2 cellular contexts compared by ENCODE assay signal in genomic region chr13:45331123-45331619, GRCh38.
A peak's percentile ranks its signal among the peaks of the same experiment; 100 is the strongest.
TF ChIP-seq lines count a peak whose summit lies in the region.

No MANE protein-coding gene starts in this region.

TF ChIP-seq in HepG2, 621 proteins besides CTCF, POLR2A, EP300 and RAD21:
- TF ChIP-seq POLR2G (IDR thresholded peaks at IDR 0.05; ENCODE audit: low read depth, low read length) (peak; percentile 53; the same call in 1 of the 2 replicates), POLR2AphosphoS5 (IDR thresholded peaks at IDR 0.05; ENCODE audit: low read depth, low read length) (peak; percentile 67), MBD4 (IDR thresholded peaks at IDR 0.05; ENCODE audit: borderline replicate concordance, low read length) (peak; percentile 20; the same call in 1 of the 2 replicates), RBM22 (optimal IDR thresholded peaks at IDR 0.05; ENCODE audit: low read length) (peak; percentile 85), YY1 (IDR thresholded peaks at IDR 0.05; ENCODE audit: insufficient read depth, insufficient replicate concordance, low read depth, low read length) (no peak), FOXK2 (IDR thresholded peaks at IDR 0.05) (no peak)
- TF ChIP-seq, protein P1, sequence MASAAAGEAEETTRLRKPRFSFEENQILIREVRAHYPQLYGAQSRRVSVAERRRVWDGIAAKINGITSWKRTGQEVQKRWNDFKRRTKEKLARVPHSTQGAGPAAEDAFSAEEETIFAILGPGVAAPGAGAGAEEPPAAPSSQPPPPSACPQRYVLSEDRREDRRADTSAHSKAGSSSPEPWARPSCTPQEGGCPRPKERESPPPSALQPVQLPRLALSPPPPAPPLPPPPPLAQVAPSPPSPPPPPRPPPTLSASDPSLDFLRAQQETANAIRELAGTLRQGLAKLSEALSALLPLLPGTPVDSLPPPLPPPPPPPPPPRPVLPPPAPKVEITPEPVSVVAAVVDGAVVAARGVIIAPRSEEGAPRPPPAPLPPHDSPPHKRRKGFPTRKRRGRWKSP (CRISPR knock-in tag; IDR thresholded peaks at IDR 0.05): no peak
- TF ChIP-seq, protein P2, sequence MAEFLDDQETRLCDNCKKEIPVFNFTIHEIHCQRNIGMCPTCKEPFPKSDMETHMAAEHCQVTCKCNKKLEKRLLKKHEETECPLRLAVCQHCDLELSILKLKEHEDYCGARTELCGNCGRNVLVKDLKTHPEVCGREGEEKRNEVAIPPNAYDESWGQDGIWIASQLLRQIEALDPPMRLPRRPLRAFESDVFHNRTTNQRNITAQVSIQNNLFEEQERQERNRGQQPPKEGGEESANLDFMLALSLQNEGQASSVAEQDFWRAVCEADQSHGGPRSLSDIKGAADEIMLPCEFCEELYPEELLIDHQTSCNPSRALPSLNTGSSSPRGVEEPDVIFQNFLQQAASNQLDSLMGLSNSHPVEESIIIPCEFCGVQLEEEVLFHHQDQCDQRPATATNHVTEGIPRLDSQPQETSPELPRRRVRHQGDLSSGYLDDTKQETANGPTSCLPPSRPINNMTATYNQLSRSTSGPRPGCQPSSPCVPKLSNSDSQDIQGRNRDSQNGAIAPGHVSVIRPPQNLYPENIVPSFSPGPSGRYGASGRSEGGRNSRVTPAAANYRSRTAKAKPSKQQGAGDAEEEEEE (CRISPR knock-in tag; IDR thresholded peaks at IDR 0.05; ENCODE audit: borderline replicate concordance): no peak

TF ChIP-seq in endothelial cell of umbilical vein, 7 proteins besides CTCF, POLR2A, EP300 and RAD21:
- TF ChIP-seq MAX (IDR thresholded peaks at IDR 0.05; ENCODE audit: insufficient read depth, insufficient read length) (no peak), POLR2AphosphoS5 (IDR thresholded peaks at IDR 0.05; ENCODE audit: insufficient read depth, low read depth, low read length) (peak; percentile 32), FOS (IDR thresholded peaks at IDR 0.05; ENCODE audit: borderline replicate concordance, insufficient read depth, low read length) (no peak), EZH2 (IDR thresholded peaks at IDR 0.05; ENCODE audit: borderline replicate concordance, low read depth, low read length, severe bottlenecking) (no peak)
